8 cellular contexts compared by ENCODE assay signal in the genomic region with DNA sequence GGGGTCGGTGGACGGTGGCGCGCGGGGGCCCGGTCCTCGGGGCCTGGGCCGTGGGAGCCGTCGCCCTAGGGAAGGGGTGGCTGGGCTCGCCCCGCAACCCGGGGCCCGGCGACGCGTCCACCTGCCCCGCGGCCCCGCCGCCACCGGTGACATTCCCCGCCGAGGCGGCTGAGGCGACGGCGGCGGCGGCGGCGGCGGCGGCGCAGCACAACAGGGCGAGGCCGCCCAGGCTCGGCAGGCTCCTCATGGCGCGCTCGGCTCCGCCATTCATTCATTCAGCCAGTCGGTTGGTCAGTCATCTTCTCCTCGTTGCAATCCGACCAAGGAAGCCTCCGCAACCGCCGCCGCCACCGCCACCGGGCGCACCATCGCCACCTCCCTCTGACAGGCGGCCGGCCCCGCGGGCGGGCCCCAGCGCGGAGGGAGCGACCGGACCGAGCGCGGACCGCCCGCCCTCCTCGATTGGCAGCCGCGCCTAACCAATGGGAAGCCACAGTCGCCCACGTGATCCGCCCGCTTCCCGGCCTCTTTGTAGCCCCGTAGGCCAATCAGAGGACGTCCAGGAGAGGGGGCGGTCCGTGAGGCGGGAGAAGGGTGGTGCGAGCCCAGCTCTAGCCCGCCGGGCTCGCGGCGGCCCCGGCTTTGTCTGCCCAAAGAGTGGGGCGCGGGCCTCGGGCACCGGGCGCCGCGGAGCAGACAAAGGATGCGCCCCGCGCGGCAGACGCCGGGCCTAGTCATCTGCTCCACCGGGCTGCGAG. TPM values are rescaled to one million over a fixed set of nuclear protein-coding genes. Genes with fewer than 3 reads are reported as not detected.
DNase-seq lines count a peak whose midpoint lies in the region; TF ChIP-seq lines count a peak whose summit lies in the region.

Gene MEGF9 (minus strand): TSS at position 383 of the 758 bp plus-strand sequence. CDS start 112 bp downstream, at position 271.

- H3K4me1 Mint-ChIP-seq in HFFc6 (ENCODE audit: low read depth), result peaks cover 49% of the 10 kb centered on the region
- peaks cover 47% of the 10 kb centered on the region for H3K4me1 Mint-ChIP-seq in activated naive CD4-positive, alpha-beta T cell treated with anti-CD3 and anti-CD28 coated beads, Interleukin-2, amount 10 ng/mL, durations not matched to agents 7 days and 5 days

- H3K4me3 Mint-ChIP-seq in HFFc6, result peak within 1 kb of the TSS; percentile 88
- peak within 1 kb of the TSS; percentile 89 for H3K4me3 Mint-ChIP-seq in activated naive CD4-positive, alpha-beta T cell treated with anti-CD3 and anti-CD28 coated beads, Interleukin-2, amount 10 ng/mL, durations not matched to agents 7 days and 5 days

- no peaks in the 10 kb centered on the region for H3K9me3 Mint-ChIP-seq in HFFc6
- H3K9me3 Mint-ChIP-seq in activated naive CD4-positive, alpha-beta T cell treated with anti-CD3 and anti-CD28 coated beads, Interleukin-2, amount 10 ng/mL, durations not matched to agents 7 days and 5 days, result no peaks in the 10 kb centered on the region

- H3K27me3 Mint-ChIP-seq in HFFc6 (ENCODE audit: insufficient read depth), result no peaks in the 10 kb centered on the region; the same call in none of the 2 replicates
- H3K27me3 Mint-ChIP-seq in activated naive CD4-positive, alpha-beta T cell treated with anti-CD3 and anti-CD28 coated beads, Interleukin-2, amount 10 ng/mL, durations not matched to agents 7 days and 5 days, result no peaks in the 10 kb centered on the region

- CTCF ChIA-PET in activated naive CD4-positive, alpha-beta T cell treated with anti-CD3 and anti-CD28 coated beads, Interleukin-2, amount 10 ng/mL, durations not matched to agents 7 days and 5 days (lab: Charles Lee), result interaction anchor here (0.8 to 1.2 kb wide), 2 partner anchors 13 to 346 kb away, joined by 3 to 4 read pairs; no protein-coding TSS in a partner anchor

- DNase-seq in GM04504 (ENCODE audit: low read depth) (peak; percentile 95), HFFc6 (peak; percentile 97), NAMALWA (ENCODE audit: low spot score) (peak; percentile 97), SK-MEL-5 (ENCODE audit: low read depth, low spot score) (peak; percentile 98), germinal center (ENCODE audit: low spot score) (peak; percentile 98), non-pigmented ciliary epithelial cell (ENCODE audit: low read depth) (peak; percentile 81), substantia nigra (lab: John Stamatoyannopoulos, UW) (peak; percentile 78 to 100 (median 98))
- DNase-seq in activated naive CD4-positive, alpha-beta T cell treated with anti-CD3 and anti-CD28 coated beads, Interleukin-2, amount 10 ng/mL, durations not matched to agents 7 days and 5 days, result peak; percentile 99

- 0 out of 2 replicates have a peak, but pooled peaks have one; percentile 22 for TF ChIP-seq CTCF in HFFc6 (IDR thresholded peaks at IDR 0.05)

- peak within 1 kb of the TSS; percentile 91 for H3K27ac ChIP-seq in substantia nigra (ENCODE audit: low read depth, low read length, poor library complexity, severe bottlenecking)

- H3K36me3 Mint-ChIP-seq in HFFc6 (ENCODE audit: low read depth), result 0 out of 2 replicates have a peak, but pooled peaks cover 2% of the 10 kb centered on the region
- peaks cover 2% of the 10 kb centered on the region for H3K36me3 Mint-ChIP-seq in activated naive CD4-positive, alpha-beta T cell treated with anti-CD3 and anti-CD28 coated beads, Interleukin-2, amount 10 ng/mL, durations not matched to agents 7 days and 5 days

- in situ Hi-C loops in SK-MEL-5 (cut with HindIII; ENCODE audit: low pct_unique_long_range_greater_than_20kb, low sequenced_read_pairs), result no loop called here

- peak within 1 kb of the TSS; percentile 44 for H3K27ac Mint-ChIP-seq in HFFc6
- H3K27ac Mint-ChIP-seq in activated naive CD4-positive, alpha-beta T cell treated with anti-CD3 and anti-CD28 coated beads, Interleukin-2, amount 10 ng/mL, durations not matched to agents 7 days and 5 days, result peak within 1 kb of the TSS; percentile 90

RNA-seq across cellular contexts. Expression of gene MEGF9, which starts in this region (rescaled TPM):
- total RNA-seq in HFFc6 (2021; fragmentation: NEBNext Ultra II Directional; extraction: Animal tissue kit (Norgen Biotek cat#: 25700)), result 1 to 10 TPM; 5.1 to 9.8 (median 8.8) TPM
- total RNA-seq in SK-MEL-5 (2014; rRNA removed; shearing (Covaris generic)), result 23.6 and 24.1 TPM in 2 replicates
- 25.3 and 35.6 TPM in 2 replicates for polyA plus RNA-seq in SK-MEL-5 (2015; cell fraction: cytosol; rRNA removed)
- 6.6 and 8.9 TPM in 2 replicates for polyA plus RNA-seq in SK-MEL-5 (2015; cell fraction: nucleus; rRNA removed)

Comparison
In these comparisons a context has a peak if more than half of its experiments do, and no peak if none do; other contexts are left out.
1. Peak in every context shown above with its lines: DNase-seq and H3K27ac ChIP-seq.